ENCODE assay signal across 1 cellular context in the genomic region with DNA sequence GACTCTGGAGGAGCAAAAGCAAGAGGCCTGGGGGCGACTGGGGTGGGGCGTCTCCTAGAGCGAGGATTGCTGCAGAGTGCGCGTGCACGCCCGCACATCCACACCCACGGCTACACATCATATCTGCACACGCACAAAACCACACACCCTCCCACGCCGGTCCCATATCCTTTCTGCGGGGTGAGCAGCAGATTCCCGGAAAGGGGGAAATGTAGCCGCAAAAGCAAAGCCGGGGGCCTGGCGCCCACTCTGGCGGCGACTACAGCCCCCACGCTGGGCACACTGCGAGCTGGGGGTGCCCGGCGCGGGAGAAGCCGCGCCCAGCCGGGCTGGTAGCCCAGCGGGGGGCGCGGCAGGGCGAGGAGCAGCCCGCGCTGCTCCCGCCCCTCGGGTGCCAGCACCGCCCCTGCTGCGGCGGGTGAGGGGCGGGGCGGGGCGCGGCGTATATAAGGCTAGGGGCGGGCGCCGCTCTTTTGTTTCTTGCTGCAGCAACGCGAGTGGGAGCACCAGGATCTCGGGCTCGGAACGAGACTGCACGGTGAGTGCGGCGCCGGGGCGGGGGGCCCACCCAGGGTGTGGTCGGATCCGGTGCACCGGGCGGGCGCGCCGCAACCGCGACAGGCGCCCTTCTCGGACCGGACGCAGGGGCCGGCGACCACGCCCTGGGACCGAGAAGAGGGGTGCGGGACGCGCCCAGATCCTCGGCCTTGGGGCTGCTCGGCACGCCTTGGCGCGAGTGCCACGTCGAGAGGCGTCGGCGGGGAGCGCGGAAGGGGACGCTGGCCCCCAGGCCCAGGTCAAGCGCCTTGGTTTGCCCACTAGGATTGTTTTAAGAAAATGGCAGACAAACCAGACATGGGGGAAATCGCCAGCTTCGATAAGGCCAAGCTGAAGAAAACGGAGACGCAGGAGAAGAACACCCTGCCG.
TF ChIP-seq lines count a peak whose summit lies in the region.

A gene (plus strand): TSS at position 476 of the 927 bp plus-strand sequence.

TF ChIP-seq in HEK293, 187 proteins besides CTCF, POLR2A, EP300 and RAD21 (continued from another document and continues in another):
- TF ChIP-seq ZSCAN16 (tag by site-specific recombination; IDR thresholded peaks at IDR 0.05) (no peak), ZNF555 (tag by site-specific recombination; conservative IDR thresholded peaks at IDR 0.05) (no peak), ZNF157 (tag by site-specific recombination; IDR thresholded peaks at IDR 0.05) (no peak), ZFP3 (tag by site-specific recombination; IDR thresholded peaks at IDR 0.05; ENCODE audit: low read depth) (no peak), REPIN1 (tag by site-specific recombination; IDR thresholded peaks at IDR 0.05; ENCODE audit: low read depth) (no peak), ZXDB (tag by site-specific recombination; IDR thresholded peaks at IDR 0.05) (peak; percentile 54; the same call in 1 of the 2 replicates), ZNF610 (tag by site-specific recombination; IDR thresholded peaks at IDR 0.05; ENCODE audit: borderline replicate concordance) (peak; percentile 69; the same call in 1 of the 2 replicates), SCRT2 (tag by site-specific recombination; IDR thresholded peaks at IDR 0.05) (no peak), SP7 (tag by site-specific recombination; IDR thresholded peaks at IDR 0.05) (no peak), TRIM28 (IDR thresholded peaks at IDR 0.05; ENCODE audit: borderline replicate concordance, low read length) (no peak), ZNF19 (tag by site-specific recombination; IDR thresholded peaks at IDR 0.05; ENCODE audit: low read depth) (no peak), ZNF501 (tag by site-specific recombination; IDR thresholded peaks at IDR 0.05) (no peak), ZNF426 (tag by site-specific recombination; IDR thresholded peaks at IDR 0.05) (no peak), ZNF37A (tag by site-specific recombination; IDR thresholded peaks at IDR 0.05) (no peak)
- TF ChIP-seq, protein P1, sequence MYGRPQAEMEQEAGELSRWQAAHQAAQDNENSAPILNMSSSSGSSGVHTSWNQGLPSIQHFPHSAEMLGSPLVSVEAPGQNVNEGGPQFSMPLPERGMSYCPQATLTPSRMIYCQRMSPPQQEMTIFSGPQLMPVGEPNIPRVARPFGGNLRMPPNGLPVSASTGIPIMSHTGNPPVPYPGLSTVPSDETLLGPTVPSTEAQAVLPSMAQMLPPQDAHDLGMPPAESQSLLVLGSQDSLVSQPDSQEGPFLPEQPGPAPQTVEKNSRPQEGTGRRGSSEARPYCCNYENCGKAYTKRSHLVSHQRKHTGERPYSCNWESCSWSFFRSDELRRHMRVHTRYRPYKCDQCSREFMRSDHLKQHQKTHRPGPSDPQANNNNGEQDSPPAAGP (tag by site-specific recombination; IDR thresholded peaks at IDR 0.05), result no peak
- TF ChIP-seq, protein P2, sequence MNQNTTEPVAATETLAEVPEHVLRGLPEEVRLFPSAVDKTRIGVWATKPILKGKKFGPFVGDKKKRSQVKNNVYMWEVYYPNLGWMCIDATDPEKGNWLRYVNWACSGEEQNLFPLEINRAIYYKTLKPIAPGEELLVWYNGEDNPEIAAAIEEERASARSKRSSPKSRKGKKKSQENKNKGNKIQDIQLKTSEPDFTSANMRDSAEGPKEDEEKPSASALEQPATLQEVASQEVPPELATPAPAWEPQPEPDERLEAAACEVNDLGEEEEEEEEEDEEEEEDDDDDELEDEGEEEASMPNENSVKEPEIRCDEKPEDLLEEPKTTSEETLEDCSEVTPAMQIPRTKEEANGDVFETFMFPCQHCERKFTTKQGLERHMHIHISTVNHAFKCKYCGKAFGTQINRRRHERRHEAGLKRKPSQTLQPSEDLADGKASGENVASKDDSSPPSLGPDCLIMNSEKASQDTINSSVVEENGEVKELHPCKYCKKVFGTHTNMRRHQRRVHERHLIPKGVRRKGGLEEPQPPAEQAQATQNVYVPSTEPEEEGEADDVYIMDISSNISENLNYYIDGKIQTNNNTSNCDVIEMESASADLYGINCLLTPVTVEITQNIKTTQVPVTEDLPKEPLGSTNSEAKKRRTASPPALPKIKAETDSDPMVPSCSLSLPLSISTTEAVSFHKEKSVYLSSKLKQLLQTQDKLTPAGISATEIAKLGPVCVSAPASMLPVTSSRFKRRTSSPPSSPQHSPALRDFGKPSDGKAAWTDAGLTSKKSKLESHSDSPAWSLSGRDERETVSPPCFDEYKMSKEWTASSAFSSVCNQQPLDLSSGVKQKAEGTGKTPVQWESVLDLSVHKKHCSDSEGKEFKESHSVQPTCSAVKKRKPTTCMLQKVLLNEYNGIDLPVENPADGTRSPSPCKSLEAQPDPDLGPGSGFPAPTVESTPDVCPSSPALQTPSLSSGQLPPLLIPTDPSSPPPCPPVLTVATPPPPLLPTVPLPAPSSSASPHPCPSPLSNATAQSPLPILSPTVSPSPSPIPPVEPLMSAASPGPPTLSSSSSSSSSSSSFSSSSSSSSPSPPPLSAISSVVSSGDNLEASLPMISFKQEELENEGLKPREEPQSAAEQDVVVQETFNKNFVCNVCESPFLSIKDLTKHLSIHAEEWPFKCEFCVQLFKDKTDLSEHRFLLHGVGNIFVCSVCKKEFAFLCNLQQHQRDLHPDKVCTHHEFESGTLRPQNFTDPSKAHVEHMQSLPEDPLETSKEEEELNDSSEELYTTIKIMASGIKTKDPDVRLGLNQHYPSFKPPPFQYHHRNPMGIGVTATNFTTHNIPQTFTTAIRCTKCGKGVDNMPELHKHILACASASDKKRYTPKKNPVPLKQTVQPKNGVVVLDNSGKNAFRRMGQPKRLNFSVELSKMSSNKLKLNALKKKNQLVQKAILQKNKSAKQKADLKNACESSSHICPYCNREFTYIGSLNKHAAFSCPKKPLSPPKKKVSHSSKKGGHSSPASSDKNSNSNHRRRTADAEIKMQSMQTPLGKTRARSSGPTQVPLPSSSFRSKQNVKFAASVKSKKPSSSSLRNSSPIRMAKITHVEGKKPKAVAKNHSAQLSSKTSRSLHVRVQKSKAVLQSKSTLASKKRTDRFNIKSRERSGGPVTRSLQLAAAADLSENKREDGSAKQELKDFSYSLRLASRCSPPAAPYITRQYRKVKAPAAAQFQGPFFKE (tag by site-specific recombination; IDR thresholded peaks at IDR 0.05; ENCODE audit: borderline replicate concordance), result no peak
- TF ChIP-seq, protein P3, sequence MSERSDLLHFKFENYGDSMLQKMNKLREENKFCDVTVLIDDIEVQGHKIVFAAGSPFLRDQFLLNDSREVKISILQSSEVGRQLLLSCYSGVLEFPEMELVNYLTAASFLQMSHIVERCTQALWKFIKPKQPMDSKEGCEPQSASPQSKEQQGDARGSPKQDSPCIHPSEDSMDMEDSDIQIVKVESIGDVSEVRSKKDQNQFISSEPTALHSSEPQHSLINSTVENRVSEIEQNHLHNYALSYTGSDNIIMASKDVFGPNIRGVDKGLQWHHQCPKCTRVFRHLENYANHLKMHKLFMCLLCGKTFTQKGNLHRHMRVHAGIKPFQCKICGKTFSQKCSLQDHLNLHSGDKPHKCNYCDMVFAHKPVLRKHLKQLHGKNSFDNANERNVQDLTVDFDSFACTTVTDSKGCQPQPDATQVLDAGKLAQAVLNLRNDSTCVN (tag by site-specific recombination; optimal IDR thresholded peaks at IDR 0.05), result peak; percentile 85
- TF ChIP-seq, protein P4, sequence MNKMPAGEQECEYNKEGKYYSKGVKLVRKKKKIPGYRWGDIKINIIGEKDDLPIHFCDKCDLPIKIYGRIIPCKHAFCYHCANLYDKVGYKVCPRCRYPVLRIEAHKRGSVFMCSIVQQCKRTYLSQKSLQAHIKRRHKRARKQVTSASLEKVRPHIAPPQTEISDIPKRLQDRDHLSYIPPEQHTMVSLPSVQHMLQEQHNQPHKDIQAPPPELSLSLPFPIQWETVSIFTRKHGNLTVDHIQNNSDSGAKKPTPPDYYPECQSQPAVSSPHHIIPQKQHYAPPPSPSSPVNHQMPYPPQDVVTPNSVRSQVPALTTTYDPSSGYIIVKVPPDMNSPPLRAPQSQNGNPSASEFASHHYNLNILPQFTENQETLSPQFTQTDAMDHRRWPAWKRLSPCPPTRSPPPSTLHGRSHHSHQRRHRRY (tag by site-specific recombination; IDR thresholded peaks at IDR 0.05), result no peak
- TF ChIP-seq, protein P5, sequence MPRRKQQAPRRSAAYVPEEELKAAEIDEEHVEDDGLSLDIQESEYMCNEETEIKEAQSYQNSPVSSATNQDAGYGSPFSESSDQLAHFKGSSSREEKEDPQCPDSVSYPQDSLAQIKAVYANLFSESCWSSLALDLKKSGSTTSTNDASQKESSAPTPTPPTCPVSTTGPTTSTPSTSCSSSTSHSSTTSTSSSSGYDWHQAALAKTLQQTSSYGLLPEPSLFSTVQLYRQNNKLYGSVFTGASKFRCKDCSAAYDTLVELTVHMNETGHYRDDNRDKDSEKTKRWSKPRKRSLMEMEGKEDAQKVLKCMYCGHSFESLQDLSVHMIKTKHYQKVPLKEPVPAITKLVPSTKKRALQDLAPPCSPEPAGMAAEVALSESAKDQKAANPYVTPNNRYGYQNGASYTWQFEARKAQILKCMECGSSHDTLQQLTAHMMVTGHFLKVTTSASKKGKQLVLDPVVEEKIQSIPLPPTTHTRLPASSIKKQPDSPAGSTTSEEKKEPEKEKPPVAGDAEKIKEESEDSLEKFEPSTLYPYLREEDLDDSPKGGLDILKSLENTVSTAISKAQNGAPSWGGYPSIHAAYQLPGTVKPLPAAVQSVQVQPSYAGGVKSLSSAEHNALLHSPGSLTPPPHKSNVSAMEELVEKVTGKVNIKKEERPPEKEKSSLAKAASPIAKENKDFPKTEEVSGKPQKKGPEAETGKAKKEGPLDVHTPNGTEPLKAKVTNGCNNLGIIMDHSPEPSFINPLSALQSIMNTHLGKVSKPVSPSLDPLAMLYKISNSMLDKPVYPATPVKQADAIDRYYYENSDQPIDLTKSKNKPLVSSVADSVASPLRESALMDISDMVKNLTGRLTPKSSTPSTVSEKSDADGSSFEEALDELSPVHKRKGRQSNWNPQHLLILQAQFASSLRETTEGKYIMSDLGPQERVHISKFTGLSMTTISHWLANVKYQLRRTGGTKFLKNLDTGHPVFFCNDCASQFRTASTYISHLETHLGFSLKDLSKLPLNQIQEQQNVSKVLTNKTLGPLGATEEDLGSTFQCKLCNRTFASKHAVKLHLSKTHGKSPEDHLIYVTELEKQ (tag by site-specific recombination; IDR thresholded peaks at IDR 0.05; ENCODE audit: borderline replicate concordance), result no peak
- TF ChIP-seq, protein P6, sequence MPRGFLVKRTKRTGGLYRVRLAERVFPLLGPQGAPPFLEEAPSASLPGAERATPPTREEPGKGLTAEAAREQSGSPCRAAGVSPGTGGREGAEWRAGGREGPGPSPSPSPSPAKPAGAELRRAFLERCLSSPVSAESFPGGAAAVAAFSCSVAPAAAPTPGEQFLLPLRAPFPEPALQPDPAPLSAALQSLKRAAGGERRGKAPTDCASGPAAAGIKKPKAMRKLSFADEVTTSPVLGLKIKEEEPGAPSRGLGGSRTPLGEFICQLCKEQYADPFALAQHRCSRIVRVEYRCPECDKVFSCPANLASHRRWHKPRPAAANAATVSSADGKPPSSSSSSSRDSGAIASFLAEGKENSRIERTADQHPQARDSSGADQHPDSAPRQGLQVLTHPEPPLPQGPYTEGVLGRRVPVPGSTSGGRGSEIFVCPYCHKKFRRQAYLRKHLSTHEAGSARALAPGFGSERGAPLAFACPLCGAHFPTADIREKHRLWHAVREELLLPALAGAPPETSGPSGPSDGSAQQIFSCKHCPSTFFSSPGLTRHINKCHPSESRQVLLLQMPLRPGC (tag by site-specific recombination; IDR thresholded peaks at IDR 0.05), result no peak
- TF ChIP-seq, protein P7, sequence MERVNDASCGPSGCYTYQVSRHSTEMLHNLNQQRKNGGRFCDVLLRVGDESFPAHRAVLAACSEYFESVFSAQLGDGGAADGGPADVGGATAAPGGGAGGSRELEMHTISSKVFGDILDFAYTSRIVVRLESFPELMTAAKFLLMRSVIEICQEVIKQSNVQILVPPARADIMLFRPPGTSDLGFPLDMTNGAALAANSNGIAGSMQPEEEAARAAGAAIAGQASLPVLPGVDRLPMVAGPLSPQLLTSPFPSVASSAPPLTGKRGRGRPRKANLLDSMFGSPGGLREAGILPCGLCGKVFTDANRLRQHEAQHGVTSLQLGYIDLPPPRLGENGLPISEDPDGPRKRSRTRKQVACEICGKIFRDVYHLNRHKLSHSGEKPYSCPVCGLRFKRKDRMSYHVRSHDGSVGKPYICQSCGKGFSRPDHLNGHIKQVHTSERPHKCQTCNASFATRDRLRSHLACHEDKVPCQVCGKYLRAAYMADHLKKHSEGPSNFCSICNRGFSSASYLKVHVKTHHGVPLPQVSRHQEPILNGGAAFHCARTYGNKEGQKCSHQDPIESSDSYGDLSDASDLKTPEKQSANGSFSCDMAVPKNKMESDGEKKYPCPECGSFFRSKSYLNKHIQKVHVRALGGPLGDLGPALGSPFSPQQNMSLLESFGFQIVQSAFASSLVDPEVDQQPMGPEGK (tag by site-specific recombination; IDR thresholded peaks at IDR 0.05), result peak; percentile 79
- TF ChIP-seq, protein P8, sequence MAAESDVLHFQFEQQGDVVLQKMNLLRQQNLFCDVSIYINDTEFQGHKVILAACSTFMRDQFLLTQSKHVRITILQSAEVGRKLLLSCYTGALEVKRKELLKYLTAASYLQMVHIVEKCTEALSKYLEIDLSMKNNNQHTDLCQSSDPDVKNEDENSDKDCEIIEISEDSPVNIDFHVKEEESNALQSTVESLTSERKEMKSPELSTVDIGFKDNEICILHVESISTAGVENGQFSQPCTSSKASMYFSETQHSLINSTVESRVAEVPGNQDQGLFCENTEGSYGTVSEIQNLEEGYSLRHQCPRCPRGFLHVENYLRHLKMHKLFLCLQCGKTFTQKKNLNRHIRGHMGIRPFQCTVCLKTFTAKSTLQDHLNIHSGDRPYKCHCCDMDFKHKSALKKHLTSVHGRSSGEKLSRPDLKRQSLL (tag by site-specific recombination; IDR thresholded peaks at IDR 0.05), result no peak
- TF ChIP-seq, protein P9, sequence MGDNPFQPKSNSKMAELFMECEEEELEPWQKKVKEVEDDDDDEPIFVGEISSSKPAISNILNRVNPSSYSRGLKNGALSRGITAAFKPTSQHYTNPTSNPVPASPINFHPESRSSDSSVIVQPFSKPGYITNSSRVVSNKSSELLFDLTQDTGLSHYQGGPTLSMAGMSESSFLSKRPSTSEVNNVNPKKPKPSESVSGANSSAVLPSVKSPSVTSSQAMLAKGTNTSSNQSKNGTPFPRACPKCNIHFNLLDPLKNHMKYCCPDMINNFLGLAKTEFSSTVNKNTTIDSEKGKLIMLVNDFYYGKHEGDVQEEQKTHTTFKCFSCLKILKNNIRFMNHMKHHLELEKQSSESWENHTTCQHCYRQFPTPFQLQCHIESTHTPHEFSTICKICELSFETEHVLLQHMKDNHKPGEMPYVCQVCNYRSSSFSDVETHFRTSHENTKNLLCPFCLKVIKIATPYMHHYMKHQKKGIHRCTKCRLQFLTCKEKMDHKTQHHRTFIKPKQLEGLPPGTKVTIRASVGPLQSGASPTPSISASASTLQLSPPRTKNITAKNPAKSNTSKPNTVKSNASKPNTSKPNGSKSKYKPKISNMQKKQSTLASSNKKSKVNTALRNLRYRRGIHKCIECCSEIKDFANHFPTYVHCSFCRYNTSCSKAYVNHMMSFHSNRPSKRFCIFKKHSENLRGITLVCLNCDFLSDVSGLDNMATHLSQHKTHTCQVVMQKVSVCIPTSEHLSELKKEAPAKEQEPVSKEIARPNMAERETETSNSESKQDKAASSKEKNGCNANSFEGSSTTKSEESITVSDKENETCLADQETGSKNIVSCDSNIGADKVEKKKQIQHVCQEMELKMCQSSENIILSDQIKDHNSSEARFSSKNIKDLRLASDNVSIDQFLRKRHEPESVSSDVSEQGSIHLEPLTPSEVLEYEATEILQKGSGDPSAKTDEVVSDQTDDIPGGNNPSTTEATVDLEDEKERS (tag by site-specific recombination; IDR thresholded peaks at IDR 0.05), result no peak
